ENCODE assay signal across 8 cellular contexts in the genomic region with DNA sequence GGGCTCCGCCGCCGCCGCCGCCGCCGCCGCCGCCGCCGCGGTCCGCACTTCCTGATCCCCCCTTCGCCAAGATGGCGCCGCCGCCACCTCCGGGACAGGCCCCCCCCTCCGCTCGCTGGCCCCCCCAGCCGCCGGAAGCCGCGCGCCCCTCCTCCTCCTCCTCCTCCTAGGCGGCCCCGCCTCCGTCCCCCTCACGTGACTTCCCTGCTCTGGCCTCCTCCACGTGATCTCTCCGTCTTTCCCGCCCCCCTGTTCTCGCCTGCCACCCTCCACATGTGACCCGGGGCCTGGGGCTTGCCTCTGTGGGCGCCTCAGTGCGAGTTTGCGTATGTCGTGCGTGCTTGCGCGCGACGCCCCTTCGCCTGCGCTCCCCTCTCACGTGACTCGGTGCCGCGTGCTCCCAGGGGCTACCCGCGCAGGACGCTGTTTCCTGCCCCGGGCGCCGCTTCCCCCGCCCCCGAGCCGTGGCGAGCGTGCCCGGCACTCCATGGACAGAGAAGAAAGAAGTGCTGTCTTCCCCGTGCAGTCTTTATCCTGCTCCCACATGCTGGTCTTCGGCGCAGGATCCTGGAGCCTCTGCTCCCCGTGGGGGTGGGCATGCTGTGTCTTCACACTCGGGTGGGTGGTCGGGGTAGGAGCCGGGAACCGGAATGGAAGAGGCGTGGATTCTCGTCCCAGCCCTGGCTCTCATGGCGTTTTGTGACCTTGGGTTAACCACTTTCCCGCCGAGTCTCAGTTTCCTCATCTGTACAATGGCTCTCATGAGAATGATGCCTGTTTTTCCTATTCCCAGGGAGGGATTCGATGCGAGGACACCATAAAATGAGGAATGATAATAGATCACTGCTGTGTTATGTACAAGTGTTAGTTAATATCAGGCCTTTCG. TPM values are rescaled to one million over a fixed set of nuclear protein-coding genes. Genes with fewer than 3 reads are reported as not detected.
DNase-seq lines count a peak whose midpoint lies in the region; ATAC-seq and TF ChIP-seq lines count a peak whose summit lies in the region.

A gene (minus strand): TSS at position 53 of the 886 bp plus-strand sequence. CDS start 109 bp downstream, outside the sequence.

- H3K27me3 ChIP-seq in adipocyte (replicated peaks; ENCODE audit: control insufficient read depth, insufficient read depth, low read length) (no peaks in the 10 kb centered on the region), cardiac muscle cell (no peaks in the 10 kb centered on the region), trophoblast cell (ENCODE audit: insufficient read depth, low read length) (no peaks in the 10 kb centered on the region), transverse colon (no peaks in the 10 kb centered on the region)

- peaks cover 10% of the 10 kb centered on the region for H3K79me1 ChIP-seq in trophoblast cell (ENCODE audit: low read length)

- H3K4ac ChIP-seq in trophoblast cell (ENCODE audit: low read depth, low read length) = peak within 1 kb of the TSS; percentile 71

- H3K4me3 ChIP-seq in GM12875 (ENCODE audit: low read depth, low read length) (peak within 1 kb of the TSS; percentile 91), adipocyte (ENCODE audit: low read length) (peak within 1 kb of the TSS; percentile 89), cardiac muscle cell (peak within 1 kb of the TSS; percentile 63), trophoblast cell (ENCODE audit: low read depth, low read length) (peak within 1 kb of the TSS; percentile 80), transverse colon (peak within 1 kb of the TSS; percentile 87 to 97 (median 92))

- no peak within 1 kb of the TSS for H3K23ac ChIP-seq in trophoblast cell (ENCODE audit: low read length)

- H3K9ac ChIP-seq in adipocyte (ENCODE audit: low read length) = peak within 1 kb of the TSS; percentile 95
- H3K9ac ChIP-seq in trophoblast cell (ENCODE audit: low read length) = peak within 1 kb of the TSS; percentile 95

- H4K12ac ChIP-seq in trophoblast cell (ENCODE audit: low read depth, low read length) = peak within 1 kb of the TSS; percentile 58

- no CpG with 5 or more reads among the region's 77 CpGs for WGBS in trophoblast cell (ENCODE audit: extremely low coverage, insufficient coverage, insufficient read length)
- WGBS in transverse colon (ENCODE audit: low coverage in 1 of 2), 2 donors = 1% methylated on average over 48 of the region's 77 CpGs; no CpG with 5 or more reads in 1 of the 2 donors

- H3K4me1 ChIP-seq in adipocyte (ENCODE audit: control insufficient read depth, insufficient read depth, low read length) = peaks cover 30% of the 10 kb centered on the region
- H3K4me1 ChIP-seq in cardiac muscle cell (ENCODE audit: low read depth) = peaks cover 15% of the 10 kb centered on the region
- H3K4me1 ChIP-seq in trophoblast cell (ENCODE audit: control insufficient read depth in 1 of 2, insufficient read depth in 2 of 2, low read length in 2 of 2) = peaks cover 8 to 16% of the 10 kb centered on the region in 2 experiments
- peaks cover 7 to 29% (median 26%) of the 10 kb centered on the region in 4 donors for H3K4me1 ChIP-seq in transverse colon

- H4K91ac ChIP-seq in trophoblast cell (ENCODE audit: low read depth, low read length) = peak within 1 kb of the TSS; percentile 75

- no peak within 1 kb of the TSS for H2BK12ac ChIP-seq in trophoblast cell (ENCODE audit: low read length)

- TF ChIP-seq CTCF in GM12875 (IDR thresholded peaks at IDR 0.05; ENCODE audit: borderline replicate concordance, insufficient read depth, low read depth, low read length) (no peak), cardiac muscle cell (IDR thresholded peaks at IDR 0.05; ENCODE audit: low read depth, low read length) (no peak), transverse colon (IDR thresholded peaks at IDR 0.05) (no peak)

- peak within 1 kb of the TSS; percentile 72 for H3K14ac ChIP-seq in trophoblast cell (ENCODE audit: low read length)

- peak within 1 kb of the TSS; percentile 56 for H3K18ac ChIP-seq in trophoblast cell (ENCODE audit: low read length)

- peak within 1 kb of the TSS; percentile 68 for H2BK120ac ChIP-seq in trophoblast cell (ENCODE audit: insufficient read depth, low read length, poor library complexity)

- H2BK5ac ChIP-seq in trophoblast cell (ENCODE audit: low read depth, low read length, poor library complexity) = peak within 1 kb of the TSS; percentile 58

- in situ Hi-C loops in transverse colon (cut with MboI; ENCODE audit: low pct_ligation_motif_present in 1 of 4, low pct_unique_long_range_greater_than_20kb in 1 of 4, low sequenced_read_pairs in 3 of 4) = loop anchor here in 1 of 4 donors (25.0 kb wide), 1 partner anchor 328 kb away; no protein-coding TSS in a partner anchor

- TF ChIP-seq EP300 in transverse colon (IDR thresholded peaks at IDR 0.05; ENCODE audit: low read depth) = peak; percentile 25

- H2AFZ ChIP-seq in trophoblast cell (ENCODE audit: insufficient read depth, low read length, poor library complexity) = peak within 1 kb of the TSS; percentile 56

- peak within 1 kb of the TSS; percentile 82 for H3K4me2 ChIP-seq in trophoblast cell (ENCODE audit: low read length)

- H2AK5ac ChIP-seq in trophoblast cell (ENCODE audit: low read length) = peak within 1 kb of the TSS; percentile 57

- peaks cover 20% of the 10 kb centered on the region for H3K36me3 ChIP-seq in adipocyte (ENCODE audit: control insufficient read depth, insufficient read depth, low read length, severe bottlenecking)
- peaks cover 19% of the 10 kb centered on the region for H3K36me3 ChIP-seq in cardiac muscle cell
- H3K36me3 ChIP-seq in trophoblast cell (ENCODE audit: control insufficient read depth in 1 of 2, insufficient read depth in 2 of 2, low read length in 2 of 2) = peaks cover 12 to 18% of the 10 kb centered on the region in 2 experiments
- peaks cover 0 to 20% (median 9%) of the 10 kb centered on the region in 4 donors for H3K36me3 ChIP-seq in transverse colon

- peak; percentile 51 for TF ChIP-seq POLR2A in transverse colon (IDR thresholded peaks at IDR 0.05)

- ATAC-seq in HG02798 (IDR thresholded peaks at IDR 0.05; ENCODE audit: poor library complexity, unreplicated experiment) = peak; percentile 93

- DNase-seq in NCI-H1436 (lab: John Stamatoyannopoulos, UW) = peak; percentile 98
- DNase-seq in T follicular helper cell (ENCODE audit: low read depth) = peak; percentile 100
- DNase-seq in adipocyte (ENCODE audit: low read depth) = peak; percentile 100
- peak; percentile 99 to 100 for DNase-seq in cardiac muscle cell (ENCODE audit: low read depth in 1 of 2, low spot score in 1 of 2)
- peak; percentile 95 to 96 for DNase-seq in trophoblast cell
- peak; percentile 99 for DNase-seq in transverse colon

- H3K9me3 ChIP-seq in adipocyte (ENCODE audit: control insufficient read depth, low read length) (no peaks in the 10 kb centered on the region), cardiac muscle cell (ENCODE audit: low read depth) (no peaks in the 10 kb centered on the region), trophoblast cell (ENCODE audit: insufficient read depth, low read depth, low read length) (no peaks in the 10 kb centered on the region), transverse colon (no peaks in the 10 kb centered on the region)

- intact Hi-C loops in transverse colon (cut with DNase I; ENCODE audit: low total_unique reads) = loop anchor here (10.0 kb wide), 1 partner anchor 506 kb away; a partner anchor contains a TSS

- H3K27ac ChIP-seq in cardiac muscle cell = peak within 1 kb of the TSS; percentile 88
- peak within 1 kb of the TSS; percentile 79 for H3K27ac ChIP-seq in trophoblast cell (ENCODE audit: low read depth, low read length)
- peak within 1 kb of the TSS; percentile 88 to 89 (median 89) for H3K27ac ChIP-seq in transverse colon

- H4K8ac ChIP-seq in trophoblast cell (ENCODE audit: low read depth, low read length) = peak within 1 kb of the TSS; percentile 78

- peaks cover 13% of the 10 kb centered on the region for H3K79me2 ChIP-seq in trophoblast cell (ENCODE audit: control insufficient read depth, insufficient read depth, low read length, poor library complexity)

RNA-seq across cellular contexts. Expression of the gene that starts here (rescaled TPM):
- total RNA-seq in cardiac muscle cell (41.6 and 46.5 TPM in 2 replicates), transverse colon (10 to 100 TPM; 10.1 to 33.9 (median 26.6) TPM)
- polyA plus RNA-seq in cardiac muscle cell = 60.8 and 77.2 TPM in 2 replicates
- 36.7 and 37.7 TPM in 2 replicates for polyA plus RNA-seq in trophoblast cell (2013)

Comparison
In these comparisons a context has a peak if more than half of its experiments do, and no peak if none do; other contexts are left out.
1. Peak in every context shown above with its lines: DNase-seq, ATAC-seq, H3K4me3 ChIP-seq and H3K27ac ChIP-seq.